ENCODE assay signal across 16 cellular contexts in the genomic region with DNA sequence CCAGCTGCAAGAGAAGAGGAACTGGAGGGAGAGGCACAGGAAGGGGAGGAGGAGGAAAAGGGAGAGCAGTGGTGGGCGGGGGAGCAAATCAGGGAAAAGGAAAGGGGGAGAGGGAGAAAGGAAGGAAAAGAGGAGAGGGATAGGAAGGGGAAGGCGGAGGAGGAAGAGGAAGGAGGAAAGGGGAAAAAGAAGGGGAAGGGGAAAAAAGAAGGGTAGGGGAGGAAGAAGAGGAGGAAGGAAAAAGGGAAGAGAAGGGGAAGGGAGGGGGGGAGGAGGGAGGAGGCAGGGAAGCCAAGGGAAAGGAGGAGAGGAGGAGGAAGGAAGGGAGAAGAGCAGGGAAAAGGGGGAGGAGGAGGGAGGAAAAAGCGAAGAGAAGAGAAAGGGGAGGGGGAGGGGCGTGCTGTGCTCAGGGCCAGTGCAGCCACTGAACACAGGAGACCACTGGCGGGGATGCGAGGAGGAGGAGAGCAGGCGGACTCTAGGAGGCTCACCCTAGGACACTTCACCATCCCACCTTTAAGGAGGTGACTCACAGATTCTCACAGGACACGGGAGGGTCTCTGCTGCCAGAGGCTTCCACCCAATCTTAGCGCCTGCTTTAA. TPM values are rescaled to one million over a fixed set of nuclear protein-coding genes. Genes with fewer than 3 reads are reported as not detected.
"Had no signal": no experiment of that assay in that cellular context is flagged by ENCODE, and none has a peak within 500 bp of the region (broad histone marks: within the 10 kb centered on the region; RNA-seq: fewer than 3 reads in every experiment).

No MANE protein-coding gene starts in this region.

- H3K9me3 ChIP-seq: body of pancreas, prostate gland, suprapubic skin had no signal

- H3K27ac ChIP-seq: body of pancreas, epithelial cell of prostate, prostate gland, suprapubic skin had no signal

- DNase-seq: activated B cell treated with CpG ODN at 0.5 μM for 24 hours; activated CD4-positive, alpha-beta T cell treated with anti-CD3 and anti-CD28 coated beads for 48 hours; activated CD8-positive, alpha-beta T cell treated with anti-CD3 and anti-CD28 coated beads for 36 hours; activated gamma-delta T cell treated with Interleukin-2 at 50 U/mL for 16 hours; activated T-cell treated with anti-CD3 and anti-CD28 coated beads, Interleukin-2, amount 50 U/mL, for 48 hours; amniotic stem cell; body of pancreas; effector memory CD8-positive, alpha-beta T cell; foreskin melanocyte; occipital lobe; stimulated activated naive CD8-positive, alpha-beta T cell treated with anti-CD3 and anti-CD28 coated beads, Interleukin-15, Interleukin-2, amounts not matched to agents 100 U/mL and 50 U/mL, for 24 hours; T-helper 17 cell had no signal

- H3K4me3 ChIP-seq: body of pancreas, prostate gland, suprapubic skin had no signal

- H3K36me3 ChIP-seq: prostate gland, suprapubic skin had no signal

- H3K27me3 ChIP-seq: body of pancreas had no signal

- ATAC-seq: activated CD8-positive, alpha-beta T cell treated with anti-CD3 and anti-CD28 coated beads for 36 hours; body of pancreas; effector memory CD8-positive, alpha-beta T cell; sciatic nerve; stimulated activated naive CD8-positive, alpha-beta T cell treated with anti-CD3 and anti-CD28 coated beads, Interleukin-15, Interleukin-2, amounts not matched to agents 100 U/mL and 50 U/mL, for 24 hours; T-helper 17 cell had no signal

- H3K4me1 ChIP-seq: body of pancreas, prostate gland, suprapubic skin had no signal

RNA-seq across cellular contexts. Expression of a gene that starts 33.1 kb away (rescaled TPM):
- total RNA-seq: activated B cell treated with CpG ODN at 0.5 μM for 24 hours; activated CD8-positive, alpha-beta T cell treated with anti-CD3 and anti-CD28 coated beads for 36 hours; T-helper 17 cell had no signal
